ENCODE assay signal across 1 cellular context in genomic region chr2:677056-677949, GRCh38.
TF ChIP-seq lines count a peak whose summit lies in the region.

Gene TMEM18 (minus strand): TSS chr2:677406. CDS start chr2:677345, 61 bp downstream.

TF ChIP-seq in HepG2, 621 proteins besides CTCF, POLR2A, EP300 and RAD21 (continued from another document and continues in another):
- TF ChIP-seq ZBTB2 (CRISPR knock-in tag; IDR thresholded peaks at IDR 0.05; ENCODE audit: low read depth), result peak; percentile 81
- TF ChIP-seq ZNF44 (CRISPR knock-in tag; IDR thresholded peaks at IDR 0.05), result peak; percentile 96
- peak; percentile 91 for TF ChIP-seq MXI1 (IDR thresholded peaks at IDR 0.05; ENCODE audit: borderline replicate concordance, low read depth, low read length)
- TF ChIP-seq ZNF17 (CRISPR knock-in tag; IDR thresholded peaks at IDR 0.05), result no peak
- TF ChIP-seq CCDC6 (CRISPR knock-in tag; IDR thresholded peaks at IDR 0.05), result peak; percentile 84
- TF ChIP-seq TBX3 (IDR thresholded peaks at IDR 0.05; ENCODE audit: borderline replicate concordance), result 0 out of 2 replicates have a peak, but pooled peaks have one; percentile 8
- 0 out of 2 replicates have a peak, but pooled peaks have one; percentile 60 for TF ChIP-seq ATF5 (CRISPR knock-in tag; IDR thresholded peaks at IDR 0.05; ENCODE audit: low read depth)
- TF ChIP-seq EEA1 (CRISPR knock-in tag; IDR thresholded peaks at IDR 0.05; ENCODE audit: borderline replicate concordance), result peak; percentile 79; the same call in 1 of the 2 replicates
- no peak for TF ChIP-seq MAFK (conservative IDR thresholded peaks at IDR 0.05 in 1 of 2, IDR thresholded peaks at IDR 0.05 in 1 of 2; ENCODE audit: low read length in 2 of 2)
- TF ChIP-seq ZNF672 (CRISPR knock-in tag; IDR thresholded peaks at IDR 0.05), result no peak
- peak; percentile 88 for TF ChIP-seq ZBTB7B (CRISPR knock-in tag; IDR thresholded peaks at IDR 0.05)
- peak; percentile 95 for TF ChIP-seq ZNF441 (CRISPR knock-in tag; IDR thresholded peaks at IDR 0.05; ENCODE audit: borderline replicate concordance)
- TF ChIP-seq ZNF646 (CRISPR knock-in tag; IDR thresholded peaks at IDR 0.05), result no peak
- peak; percentile 56 for TF ChIP-seq PHF5A (CRISPR knock-in tag; IDR thresholded peaks at IDR 0.05; ENCODE audit: low read depth, unreplicated experiment)
- TF ChIP-seq THYN1 (CRISPR knock-in tag; IDR thresholded peaks at IDR 0.05; ENCODE audit: borderline replicate concordance, low read depth), result 0 out of 2 replicates have a peak, but pooled peaks have one; percentile 37
- TF ChIP-seq GLMP (CRISPR knock-in tag; IDR thresholded peaks at IDR 0.05; ENCODE audit: borderline replicate concordance), result no peak
- peak; percentile 87 for TF ChIP-seq AGO2 (optimal IDR thresholded peaks at IDR 0.05; ENCODE audit: low read depth, low read length)
- TF ChIP-seq JUN (CRISPR knock-in tag; IDR thresholded peaks at IDR 0.05), result 0 out of 2 replicates have a peak, but pooled peaks have one; percentile 62
- peak; percentile 52; the same call in 1 of the 2 replicates for TF ChIP-seq GFI1 (CRISPR knock-in tag; IDR thresholded peaks at IDR 0.05; ENCODE audit: borderline replicate concordance)
- 0 out of 2 replicates have a peak, but pooled peaks have one; percentile 50 for TF ChIP-seq ZNF367 (CRISPR knock-in tag; IDR thresholded peaks at IDR 0.05; ENCODE audit: borderline replicate concordance)
- TF ChIP-seq POGZ (CRISPR knock-in tag; IDR thresholded peaks at IDR 0.05), result peak; percentile 85
- TF ChIP-seq ZNF446 (CRISPR knock-in tag; IDR thresholded peaks at IDR 0.05), result no peak
- TF ChIP-seq ETS1 (CRISPR knock-in tag; IDR thresholded peaks at IDR 0.05), result no peak; the same call in 1 of the 2 replicates
- TF ChIP-seq MLX (CRISPR knock-in tag; IDR thresholded peaks at IDR 0.05), result no peak; the same call in 1 of the 2 replicates
- peak; percentile 96 for TF ChIP-seq SMAD3 (CRISPR knock-in tag; IDR thresholded peaks at IDR 0.05)
- peak; percentile 94; the same call in 1 of the 2 replicates for TF ChIP-seq IRX3 (CRISPR knock-in tag; IDR thresholded peaks at IDR 0.05; ENCODE audit: borderline replicate concordance, low read depth)
- peak; percentile 74; the same call in 1 of the 2 replicates for TF ChIP-seq ZNF430 (CRISPR knock-in tag; IDR thresholded peaks at IDR 0.05)
- TF ChIP-seq ZNF891 (CRISPR knock-in tag; IDR thresholded peaks at IDR 0.05), result peak; percentile 92
- TF ChIP-seq ZBTB34 (CRISPR knock-in tag; IDR thresholded peaks at IDR 0.05), result peak; percentile 80; the same call in 1 of the 2 replicates
- 0 out of 2 replicates have a peak, but pooled peaks have one; percentile 11 for TF ChIP-seq STAG1 (CRISPR knock-in tag; IDR thresholded peaks at IDR 0.05)
- no peak for TF ChIP-seq PREB (CRISPR knock-in tag; IDR thresholded peaks at IDR 0.05)
- peak; percentile 91 for TF ChIP-seq NKX3-1 (CRISPR knock-in tag; IDR thresholded peaks at IDR 0.05)
- no peak for TF ChIP-seq HHEX (CRISPR knock-in tag; IDR thresholded peaks at IDR 0.05)
- TF ChIP-seq ELF4 (CRISPR knock-in tag; IDR thresholded peaks at IDR 0.05; ENCODE audit: borderline replicate concordance), result 0 out of 2 replicates have a peak, but pooled peaks have one; percentile 32
- TF ChIP-seq ZNF850 (CRISPR knock-in tag; conservative IDR thresholded peaks at IDR 0.05), result 0 out of 2 replicates have a peak, but pooled peaks have one; percentile 52
- TF ChIP-seq NFKBIZ (CRISPR knock-in tag; IDR thresholded peaks at IDR 0.05), result peak; percentile 70; the same call in 1 of the 2 replicates
- peak; percentile 90; the same call in 1 of the 2 replicates for TF ChIP-seq ZNF567 (CRISPR knock-in tag; IDR thresholded peaks at IDR 0.05; ENCODE audit: borderline replicate concordance)
- peak; percentile 26; the same call in 1 of the 2 replicates for TF ChIP-seq STAT6 (CRISPR knock-in tag; IDR thresholded peaks at IDR 0.05; ENCODE audit: borderline replicate concordance)
- 0 out of 2 replicates have a peak, but pooled peaks have one; percentile 71 for TF ChIP-seq GTF3A (CRISPR knock-in tag; conservative IDR thresholded peaks at IDR 0.05)
- peak; percentile 78 for TF ChIP-seq ZBTB25 (CRISPR knock-in tag; IDR thresholded peaks at IDR 0.05)
- TF ChIP-seq CREB1 (IDR thresholded peaks at IDR 0.05), result peak; percentile 54
- no peak for TF ChIP-seq CREB1 (CRISPR knock-in tag; IDR thresholded peaks at IDR 0.05)
- TF ChIP-seq PHF20 (CRISPR knock-in tag; IDR thresholded peaks at IDR 0.05), result peak; percentile 92
- TF ChIP-seq ZNF484 (CRISPR knock-in tag; IDR thresholded peaks at IDR 0.05; ENCODE audit: borderline replicate concordance, low read depth), result no peak
- TF ChIP-seq MTA1 (CRISPR knock-in tag; IDR thresholded peaks at IDR 0.05; ENCODE audit: borderline replicate concordance), result no peak
- TF ChIP-seq MTF2 (CRISPR knock-in tag; IDR thresholded peaks at IDR 0.05; ENCODE audit: borderline replicate concordance), result no peak
- TF ChIP-seq ZNF260 (CRISPR knock-in tag; IDR thresholded peaks at IDR 0.05; ENCODE audit: borderline replicate concordance, low read depth), result no peak
